9 cellular contexts compared by ENCODE assay signal in genomic region chr5:127820910-127821553, GRCh38.
DNase-seq lines count a peak whose midpoint lies in the region; ATAC-seq, FAIRE-seq and TF ChIP-seq lines count a peak whose summit lies in the region.
"Had no signal": no experiment of that assay in that cellular context is flagged by ENCODE, and none has a peak within 500 bp of the region (broad histone marks: within the 10 kb centered on the region; RNA-seq: fewer than 3 reads in every experiment).

No MANE protein-coding gene starts in this region.

- peak; percentile 92 for ATAC-seq in GM19043 (IDR thresholded peaks at IDR 0.05; ENCODE audit: low read depth, unreplicated experiment)
- peak; percentile 91 for ATAC-seq in HG02840 (IDR thresholded peaks at IDR 0.05; ENCODE audit: low FRiP score, unreplicated experiment)
- ATAC-seq in PC-3, result peak; percentile 98

- DNase-seq in PC-3 (peak; percentile 92), small intestine (peak; percentile 54), activated T-cell treated with anti-CD3 and anti-CD28 coated beads for 4 hours (no peak), NCI-H187 (lab: John Stamatoyannopoulos, UW) (no peak), H7 (no peak)
- DNase-seq: SJCRH30; stimulated activated CD4-positive, alpha-beta T cell treated with anti-CD3 and anti-CD28 coated beads, Interleukin-4, amount 100 ng/mL, for 24 hours had no signal

- H3K27me3 ChIP-seq in PC-3 (ENCODE audit: low read length) (no peaks in the 10 kb centered on the region), small intestine (ENCODE audit: control insufficient read depth in 2 of 2, insufficient read depth in 2 of 2, low read length in 2 of 2) (no peaks in the 10 kb centered on the region), H7 (ENCODE audit: control insufficient read depth, insufficient read depth, low read length) (no peaks in the 10 kb centered on the region)
- H3K27me3 ChIP-seq: SJCRH30 had no signal

- no peaks in the 10 kb centered on the region for H3K79me2 ChIP-seq in PC-3 (ENCODE audit: low read length)

- no peak for FAIRE-seq in small intestine (lab: Jason Lieb, UNC)

- H3K4me3 ChIP-seq in PC-3 (ENCODE audit: low read length) (no peak overlapping the region), small intestine (ENCODE audit: low read depth in 1 of 2, low read length in 2 of 2) (no peak overlapping the region), H7 (ENCODE audit: insufficient read depth, low read depth, low read length) (no peak overlapping the region)
- H3K4me3 ChIP-seq: SJCRH30 had no signal

- H3K36me3 ChIP-seq in PC-3 (ENCODE audit: low read depth, low read length) (no peaks in the 10 kb centered on the region), small intestine (ENCODE audit: control insufficient read depth in 2 of 2, insufficient read depth in 2 of 2, low read length in 2 of 2) (no peaks in the 10 kb centered on the region), H7 (replicated peaks; ENCODE audit: control insufficient read depth, insufficient read depth, low read length) (no peaks in the 10 kb centered on the region)
- H3K36me3 ChIP-seq: SJCRH30 had no signal

- intact Hi-C loops in PC-3 (cut with micrococcal nuclease), result loop anchor here (1.0 to 5.0 kb wide), 5 partner anchors 8 to 63 kb away; no protein-coding TSS in a partner anchor

- no peak overlapping the region for H2AFZ ChIP-seq in PC-3 (ENCODE audit: low read length)

- H3F3A ChIP-seq in PC-3 (ENCODE audit: low read length, unreplicated experiment), result no peaks in the 10 kb centered on the region

- no peaks in the 10 kb centered on the region for H3K9me3 ChIP-seq in PC-3 (ENCODE audit: low read length)
- H3K9me3 ChIP-seq in small intestine (ENCODE audit: control insufficient read depth, low read depth), result no peaks in the 10 kb centered on the region
- H3K9me3 ChIP-seq: SJCRH30 had no signal

- peak overlapping the region; percentile 37 for H3K4me2 ChIP-seq in PC-3 (ENCODE audit: low read length)

- no peaks in the 10 kb centered on the region for H4K20me1 ChIP-seq in PC-3 (ENCODE audit: low read length)

- H3K9ac ChIP-seq in PC-3 (ENCODE audit: low read length), result no peak overlapping the region

- 0 out of 2 replicates have a peak, but pooled peaks cover 3% of the 10 kb centered on the region for H3K9me2 ChIP-seq in PC-3 (replicated peaks; ENCODE audit: low read length)

- BruUV-seq in PC-3 (replicated peaks; lab: Mats Ljungman, UMichigan), result no TSS peak

- WGBS in small intestine, 3 donors, result 26 to 58% (median 28%) methylated on average over 2 of the region's 2 CpGs

- TF ChIP-seq CTCF in PC-3 (conservative IDR thresholded peaks at IDR 0.05; ENCODE audit: low read depth, low read length), result no peak

- POLR2A ChIA-PET in PC-3 (lab: Charles Lee; ENCODE audit: unreplicated experiment), result interaction anchor here (0.6 to 1.0 kb wide), 5 partner anchors 14 to 386 kb away, joined by 3 to 6 read pairs (median 3); no protein-coding TSS in a partner anchor

- H3K4me1 ChIP-seq in PC-3 (ENCODE audit: insufficient read depth, low read length) (peaks cover 11% of the 10 kb centered on the region), small intestine (ENCODE audit: control insufficient read depth in 2 of 2, insufficient read depth in 1 of 2, low read depth in 1 of 2, low read length in 1 of 2) (no peaks in the 10 kb centered on the region)
- H3K4me1 ChIP-seq: SJCRH30 had no signal

- H3K27ac ChIP-seq in PC-3 (ENCODE audit: low read length), result peak overlapping the region; percentile 32
- no peak overlapping the region for H3K27ac ChIP-seq in small intestine (ENCODE audit: low read depth in 1 of 2, low read length in 1 of 2)
- H3K27ac ChIP-seq: SJCRH30 had no signal

- CTCF ChIA-PET in PC-3 (lab: Charles Lee), result interaction anchor here (0.5 to 1.2 kb wide), 2 partner anchors 13 to 1019 kb away, joined by 3 to 4 read pairs; no protein-coding TSS in a partner anchor

Comparison
In these comparisons a context has a peak if more than half of its experiments do, and no peak if none do; other contexts are left out.
1. DNase-seq: peak in PC-3 (single experiment) and small intestine (single experiment); none in activated T-cell treated with anti-CD3 and anti-CD28 coated beads for 4 hours (single experiment), NCI-H187 (0 of 2) and H7 (single experiment).
2. Peak in every context shown above with its lines, with median percentiles within 50 percentile points of each other: ATAC-seq.